In the genomic region with DNA sequence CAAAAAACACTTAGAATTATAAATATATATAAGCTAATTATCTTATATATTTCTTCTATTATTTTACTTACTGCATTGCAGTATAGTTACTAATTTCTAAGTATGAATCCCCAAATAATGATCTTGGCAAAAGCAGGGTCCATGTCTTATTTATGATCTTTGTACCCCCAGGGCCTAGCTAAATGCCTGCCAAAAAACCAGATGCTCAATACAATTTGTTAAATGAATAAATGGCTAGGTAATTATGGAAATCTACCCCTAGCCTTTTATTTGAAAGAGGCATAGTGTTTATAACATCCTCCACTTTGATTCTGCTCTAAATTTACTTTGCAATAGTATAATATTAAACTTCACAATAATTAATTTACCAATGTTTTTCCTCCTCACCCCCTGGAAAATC, we compare ENCODE assay signal across 37 cellular contexts.
"Had no signal": no experiment of that assay in that cellular context is flagged by ENCODE, and none has a peak within 500 bp of the region (broad histone marks: within the 10 kb centered on the region; RNA-seq: fewer than 3 reads in every experiment).

No MANE protein-coding gene starts in this region.

- ATAC-seq: activated T-cell treated with anti-CD3 and anti-CD28 coated beads, Interleukin-2, amount 50 U/mL, for 72 hours; activated T-helper 17 cell treated with anti-CD3 and anti-CD28 coated beads, Interleukin-2, amount 50 U/mL, for 72 hours; Panc1 had no signal

- H3K27ac ChIP-seq: brain microvascular endothelial cell, SJCRH30, VCaP had no signal

- H3K27me3 ChIP-seq: brain microvascular endothelial cell, SJCRH30 had no signal

- H3K4me3 ChIP-seq: SJCRH30 had no signal

- H3K9me3 ChIP-seq: SJCRH30 had no signal

- FAIRE-seq: colon had no signal

- DNase-seq: activated B cell treated with CpG ODN at 0.5 μM for 24 hours; activated CD4-positive, alpha-beta memory T cell treated with anti-CD3 and anti-CD28 coated beads, Interleukin-2, amount 10 ng/mL, durations not matched to agents 7 days and 5 days; activated CD4-positive, alpha-beta T cell treated with anti-CD3 and anti-CD28 coated beads for 1 hour; activated CD4-positive, alpha-beta T cell treated with anti-CD3 and anti-CD28 coated beads for 48 hours; activated effector memory CD4-positive, alpha-beta T cell treated with anti-CD3 and anti-CD28 coated beads, Interleukin-2, amount 50 U/mL, for 16 hours; activated naive CD4-positive, alpha-beta T cell; activated naive CD4-positive, alpha-beta T cell treated with anti-CD3 and anti-CD28 coated beads, Interleukin-2, amount 50 U/mL, for 16 hours; activated naive CD8-positive, alpha-beta T cell treated with anti-CD3 and anti-CD28 coated beads for 36 hours; activated T-cell treated with anti-CD3 and anti-CD28 coated beads, Interleukin-2, amount 50 U/mL, for 1 hour; activated T-cell treated with anti-CD3 and anti-CD28 coated beads, Interleukin-2, amount 50 U/mL, for 72 hours; amniotic stem cell; aorta; brain microvascular endothelial cell; central memory CD4-positive, alpha-beta T cell; Kasumi-1; KG1; MM.1S; MV-4-11; NCI-H1092; NCI-H1417 treated with DMSO at 0.1 percent for 48 hours; NCI-H187; NCI-H2029 treated with DMSO at 0.1 percent for 48 hours; NCI-H2107; NCI-H2171; NCI-H510A; NCI-H526; NCI-H774; SHP77; SJCRH30; SW 1271; T-helper 1 cell; T-helper 2 cell; T-helper 9 cell had no signal

- H3K36me3 ChIP-seq: brain microvascular endothelial cell had no signal
